9 cellular contexts compared by ENCODE assay signal in the genomic region with DNA sequence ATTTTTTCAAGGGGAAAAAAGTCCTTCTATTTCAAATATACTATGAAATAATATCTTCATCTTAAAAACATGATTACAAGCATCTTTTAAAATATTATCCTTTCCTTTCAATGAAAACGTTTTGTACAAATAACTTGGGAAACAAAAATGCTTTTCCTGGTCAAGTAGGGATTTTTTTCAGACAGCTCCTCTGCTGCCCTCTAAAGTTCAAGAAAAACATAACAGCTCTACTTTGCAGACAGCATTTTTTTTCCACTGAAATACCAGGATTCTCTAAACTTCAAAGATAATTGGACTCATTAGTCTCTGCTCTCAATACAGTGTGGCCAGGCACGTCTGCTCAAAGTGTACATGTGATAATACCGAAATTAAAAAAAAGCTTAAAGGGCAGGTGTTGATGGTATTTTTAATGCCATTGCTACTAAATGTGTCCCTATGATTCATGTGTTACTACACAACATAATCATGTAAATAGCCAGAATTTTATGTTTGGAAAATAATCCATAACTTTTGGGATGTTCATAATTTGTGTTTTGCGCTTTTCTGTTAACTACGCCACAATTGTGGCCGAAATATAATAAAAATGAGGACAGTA.
DNase-seq lines count a peak whose midpoint lies in the region; ATAC-seq and TF ChIP-seq lines count a peak whose summit lies in the region.
"Had no signal": no experiment of that assay in that cellular context is flagged by ENCODE, and none has a peak within 500 bp of the region (broad histone marks: within the 10 kb centered on the region; RNA-seq: fewer than 3 reads in every experiment).

No MANE protein-coding gene starts in this region.

- H3K9me3 ChIP-seq in stomach, result no peaks in the 10 kb centered on the region

- H3K36me3 ChIP-seq in stomach, result no peaks in the 10 kb centered on the region

- no peak overlapping the region for H3K27ac ChIP-seq in stomach

- WGBS in stomach, 5 donors, result 36 to 43% (median 39%) methylated on average over 6 of the region's 6 CpGs

- intact Hi-C loops in stomach (cut with DNase I; ENCODE audit: low total_unique reads), result loop anchor here (10.0 kb wide), 1 partner anchor 695 kb away; no protein-coding TSS in a partner anchor

- peak; percentile 60 for TF ChIP-seq CTCF in fibroblast of mammary gland (conservative IDR thresholded peaks at IDR 0.05; ENCODE audit: control insufficient read depth, insufficient read depth, low read depth, low read length)
- peak in 5 of 7 experiments; percentile 19 to 60 (median 31) for TF ChIP-seq CTCF in stomach (IDR thresholded peaks at IDR 0.05)

- no peak for TF ChIP-seq EP300 in stomach (IDR thresholded peaks at IDR 0.05)

- peak; percentile 10 for DNase-seq in NCI-H748 (lab: John Stamatoyannopoulos, UW; ENCODE audit: unreplicated experiment)
- DNase-seq in NCI-H748 treated with DMSO at 0.1 percent for 48 hours (lab: John Stamatoyannopoulos, UW), result no peak
- DNase-seq in NCI-H345 treated with DMSO at 0.1 percent for 48 hours (lab: John Stamatoyannopoulos, UW; ENCODE audit: unreplicated experiment), result peak; percentile 4
- peak; percentile 30 for DNase-seq in fibroblast of mammary gland (ENCODE audit: low read depth)
- no peak for DNase-seq in stomach
- DNase-seq in cortex of kidney (lab: John Stamatoyannopoulos, UW), result no peak
- DNase-seq: CD4-positive, alpha-beta memory T cell had no signal

- no peak overlapping the region for H3K4me3 ChIP-seq in fibroblast of mammary gland (ENCODE audit: control insufficient read depth, low read depth, low read length)
- no peak overlapping the region for H3K4me3 ChIP-seq in stomach

- ATAC-seq in GM21423 (IDR thresholded peaks at IDR 0.05; ENCODE audit: unreplicated experiment) (no peak), GM19463 (IDR thresholded peaks at IDR 0.05; ENCODE audit: unreplicated experiment) (no peak)

- no peaks in the 10 kb centered on the region for H3K4me1 ChIP-seq in stomach

- no peak for TF ChIP-seq POLR2A in stomach (IDR thresholded peaks at IDR 0.05)

- H3K27me3 ChIP-seq in stomach, result no peaks in the 10 kb centered on the region

Comparison
In these comparisons a context has a peak if more than half of its experiments do, and no peak if none do; other contexts are left out.
1. DNase-seq: peak in NCI-H748 (single experiment), NCI-H345 treated with DMSO at 0.1 percent for 48 hours (single experiment) and fibroblast of mammary gland (single experiment); none in NCI-H748 treated with DMSO at 0.1 percent for 48 hours (single experiment), stomach (single experiment) and cortex of kidney (single experiment).